In genomic region chr22:46026907-46027218, GRCh38 we compare ENCODE assay signal across 1 cellular context.
TF ChIP-seq lines count a peak whose summit lies in the region.

No MANE protein-coding gene starts in this region.

TF ChIP-seq in K562, 482 proteins besides CTCF, POLR2A, EP300 and RAD21 (continued from another document):
- TF ChIP-seq, protein P1, sequence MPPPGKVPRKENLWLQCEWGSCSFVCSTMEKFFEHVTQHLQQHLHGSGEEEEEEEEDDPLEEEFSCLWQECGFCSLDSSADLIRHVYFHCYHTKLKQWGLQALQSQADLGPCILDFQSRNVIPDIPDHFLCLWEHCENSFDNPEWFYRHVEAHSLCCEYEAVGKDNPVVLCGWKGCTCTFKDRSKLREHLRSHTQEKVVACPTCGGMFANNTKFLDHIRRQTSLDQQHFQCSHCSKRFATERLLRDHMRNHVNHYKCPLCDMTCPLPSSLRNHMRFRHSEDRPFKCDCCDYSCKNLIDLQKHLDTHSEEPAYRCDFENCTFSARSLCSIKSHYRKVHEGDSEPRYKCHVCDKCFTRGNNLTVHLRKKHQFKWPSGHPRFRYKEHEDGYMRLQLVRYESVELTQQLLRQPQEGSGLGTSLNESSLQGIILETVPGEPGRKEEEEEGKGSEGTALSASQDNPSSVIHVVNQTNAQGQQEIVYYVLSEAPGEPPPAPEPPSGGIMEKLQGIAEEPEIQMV (tag; conservative IDR thresholded peaks at IDR 0.05; ENCODE audit: low read depth): no peak
- TF ChIP-seq ZNF318 (IDR thresholded peaks at IDR 0.05; ENCODE audit: borderline replicate concordance in 1 of 2, low read depth in 1 of 2): no peak
- no peak for TF ChIP-seq FOXK2 (conservative IDR thresholded peaks at IDR 0.05 in 1 of 2, IDR thresholded peaks at IDR 0.05 in 1 of 2; ENCODE audit: low read depth in 2 of 2)
- TF ChIP-seq KAT7 (CRISPR knock-in tag; IDR thresholded peaks at IDR 0.05; ENCODE audit: borderline replicate concordance): no peak
- no peak for TF ChIP-seq GTF2F1 (IDR thresholded peaks at IDR 0.05; ENCODE audit: low read depth, low read length)
- TF ChIP-seq NELFE (IDR thresholded peaks at IDR 0.05; ENCODE audit: insufficient read depth, insufficient read length): no peak
- no peak for TF ChIP-seq SMAD2 (IDR thresholded peaks at IDR 0.05; ENCODE audit: low read depth, low read length)
